19 cellular contexts compared by ENCODE assay signal in the genomic region with DNA sequence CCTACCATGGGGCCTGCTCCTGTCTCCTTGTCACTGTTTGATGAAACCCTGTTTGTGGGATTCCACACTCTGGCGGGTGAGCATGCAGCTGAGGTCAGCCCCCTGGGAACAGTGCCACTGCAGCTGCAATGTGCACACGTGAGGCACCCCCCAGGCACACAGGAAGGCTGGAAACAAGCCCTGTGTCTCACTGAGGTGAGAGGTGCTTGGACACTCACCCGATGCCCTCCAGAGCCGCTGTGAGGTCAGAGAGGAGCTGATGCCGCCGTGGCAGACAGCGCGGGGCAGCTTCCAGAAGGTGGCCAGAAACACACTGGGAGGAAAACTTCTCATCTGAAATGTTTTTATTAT. TPM values are rescaled to one million over a fixed set of nuclear protein-coding genes. Genes with fewer than 3 reads are reported as not detected.
DNase-seq lines count a peak whose midpoint lies in the region; ATAC-seq and TF ChIP-seq lines count a peak whose summit lies in the region.
"Had no signal": no experiment of that assay in that cellular context is flagged by ENCODE, and none has a peak within 500 bp of the region (broad histone marks: within the 10 kb centered on the region; RNA-seq: fewer than 3 reads in every experiment).

No MANE protein-coding gene starts in this region.

- no peaks in the 10 kb centered on the region for H3K27me3 Mint-ChIP-seq in CD4-positive, alpha-beta memory T cell
- H3K27me3 Mint-ChIP-seq: activated CD4-positive, alpha-beta memory T cell treated with anti-CD3 and anti-CD28 coated beads, Interleukin-2, amount 10 ng/mL, durations not matched to agents 7 days and 5 days; activated T-helper 17 cell treated with anti-CD3 and anti-CD28 coated beads, Interleukin-2, amount 50 U/mL, for 72 hours had no signal

- H3K9me3 ChIP-seq in HEK293 (ENCODE audit: control insufficient read depth, insufficient read depth, low read depth, low read length), result no peaks in the 10 kb centered on the region
- no peaks in the 10 kb centered on the region for H3K9me3 ChIP-seq in left ventricle myocardium inferior (replicated peaks)
- no peaks in the 10 kb centered on the region for H3K9me3 ChIP-seq in sigmoid colon
- no peaks in the 10 kb centered on the region for H3K9me3 ChIP-seq in CD4-positive, alpha-beta memory T cell (ENCODE audit: control insufficient read depth in 1 of 2, low read length in 2 of 2)
- H3K9me3 ChIP-seq: right lobe of liver, SJSA1, thyroid gland had no signal

- no peak overlapping the region for H3K27ac Mint-ChIP-seq in CD4-positive, alpha-beta memory T cell
- H3K27ac Mint-ChIP-seq: activated CD4-positive, alpha-beta memory T cell treated with anti-CD3 and anti-CD28 coated beads, Interleukin-2, amount 10 ng/mL, durations not matched to agents 7 days and 5 days; activated T-helper 17 cell treated with anti-CD3 and anti-CD28 coated beads, Interleukin-2, amount 50 U/mL, for 72 hours; B cell had no signal

- H3K4me1 Mint-ChIP-seq in CD4-positive, alpha-beta memory T cell, result no peaks in the 10 kb centered on the region
- H3K4me1 Mint-ChIP-seq: activated CD4-positive, alpha-beta memory T cell treated with anti-CD3 and anti-CD28 coated beads, Interleukin-2, amount 10 ng/mL, durations not matched to agents 7 days and 5 days; activated T-helper 17 cell treated with anti-CD3 and anti-CD28 coated beads, Interleukin-2, amount 50 U/mL, for 72 hours had no signal

- CTCF ChIA-PET in HEK293 (lab: Yijun Ruan, JAX), result interaction anchor here (0.6 kb wide), 1 partner anchor 150 kb away, joined by 3 read pairs; no protein-coding TSS in a partner anchor
- CTCF ChIA-PET in CD4-positive, alpha-beta memory T cell (lab: Charles Lee; ENCODE audit: partially characterized antibody), result no interaction called here

- no peak for TF ChIP-seq POLR2A in sigmoid colon (IDR thresholded peaks at IDR 0.05)

- no peaks in the 10 kb centered on the region for H3K9me3 Mint-ChIP-seq in CD4-positive, alpha-beta memory T cell
- H3K9me3 Mint-ChIP-seq: activated CD4-positive, alpha-beta memory T cell treated with anti-CD3 and anti-CD28 coated beads, Interleukin-2, amount 10 ng/mL, durations not matched to agents 7 days and 5 days; activated T-helper 17 cell treated with anti-CD3 and anti-CD28 coated beads, Interleukin-2, amount 50 U/mL, for 72 hours had no signal

- DNase-seq in astrocyte of the spinal cord (ENCODE audit: low read depth, low spot score) (peak; percentile 50), left ventricle myocardium inferior (no peak), sigmoid colon (peak; percentile 85), omental fat pad (ENCODE audit: low spot score) (no peak)
- DNase-seq in activated effector memory CD4-positive, alpha-beta T cell treated with Interleukin-2 at 50 U/mL for 16 hours, result no peak
- DNase-seq in CD4-positive, alpha-beta memory T cell, result no peak
- DNase-seq in activated T-cell treated with anti-CD3 and anti-CD28 coated beads, Interleukin-2, amount 50 U/mL, for 1 hour, result no peak
- DNase-seq: activated CD4-positive, alpha-beta memory T cell treated with anti-CD3 and anti-CD28 coated beads, Interleukin-2, amount 10 ng/mL, durations not matched to agents 7 days and 5 days; anterior cingulate cortex; DMS 273 treated with DMSO at 0.1 percent for 48 hours; mammary epithelial cell; NCI-H1105; NCI-H2227 treated with DMSO at 0.1 percent for 48 hours; thyroid gland had no signal

- no peaks in the 10 kb centered on the region for H3K36me3 Mint-ChIP-seq in CD4-positive, alpha-beta memory T cell

- in situ Hi-C loops in astrocyte of the spinal cord (cut with HindIII; ENCODE audit: low sequenced_read_pairs), result no loop called here

- H3K36me3 ChIP-seq in HEK293 (ENCODE audit: control insufficient read depth in 2 of 2, insufficient read depth in 1 of 2, low read length in 2 of 2), result no peaks in the 10 kb centered on the region
- no peaks in the 10 kb centered on the region for H3K36me3 ChIP-seq in left ventricle myocardium inferior
- H3K36me3 ChIP-seq in sigmoid colon, result no peaks in the 10 kb centered on the region
- no peaks in the 10 kb centered on the region for H3K36me3 ChIP-seq in CD4-positive, alpha-beta memory T cell (ENCODE audit: insufficient read depth, low read length)
- H3K36me3 ChIP-seq: right lobe of liver, SJSA1, thyroid gland had no signal

- intact Hi-C loops in left ventricle myocardium inferior (cut with micrococcal nuclease), result no loop called here
- intact Hi-C loops in sigmoid colon (cut with DNase I), result no loop called here
- intact Hi-C loops in CD4-positive, alpha-beta memory T cell (cut with micrococcal nuclease), result no loop called here

- no peak overlapping the region for H3K4me3 Mint-ChIP-seq in CD4-positive, alpha-beta memory T cell
- H3K4me3 Mint-ChIP-seq: activated CD4-positive, alpha-beta memory T cell treated with anti-CD3 and anti-CD28 coated beads, Interleukin-2, amount 10 ng/mL, durations not matched to agents 7 days and 5 days; activated T-helper 17 cell treated with anti-CD3 and anti-CD28 coated beads, Interleukin-2, amount 50 U/mL, for 72 hours; B cell had no signal

- TF ChIP-seq CTCF in HEK293 (tag by site-specific recombination; IDR thresholded peaks at IDR 0.05) (no peak), astrocyte of the spinal cord (IDR thresholded peaks at IDR 0.05; ENCODE audit: low read depth, low read length) (no peak), left ventricle myocardium inferior (IDR thresholded peaks at IDR 0.05; ENCODE audit: borderline replicate concordance) (no peak), sigmoid colon (IDR thresholded peaks at IDR 0.05) (no peak), omental fat pad (IDR thresholded peaks at IDR 0.05) (no peak)

- H3K4me1 ChIP-seq in HEK293 (ENCODE audit: control insufficient read depth, insufficient read depth, low read length), result no peaks in the 10 kb centered on the region
- peaks cover 41% of the 10 kb centered on the region for H3K4me1 ChIP-seq in left ventricle myocardium inferior
- H3K4me1 ChIP-seq in sigmoid colon, result peaks cover 0 to 90% (median 76%) of the 10 kb centered on the region in 4 donors
- no peaks in the 10 kb centered on the region for H3K4me1 ChIP-seq in CD4-positive, alpha-beta memory T cell (ENCODE audit: insufficient read depth, low read length)
- H3K4me1 ChIP-seq: right lobe of liver had no signal

- H3K4me3 ChIP-seq in HEK293 (ENCODE audit: low read depth, low read length) (no peak overlapping the region), astrocyte of the spinal cord (ENCODE audit: low read depth, low read length) (no peak overlapping the region), left ventricle myocardium inferior (no peak overlapping the region), sigmoid colon (no peak overlapping the region)
- H3K4me3 ChIP-seq in CD4-positive, alpha-beta memory T cell (ENCODE audit: low read length in 2 of 2), result no peak overlapping the region
- H3K4me3 ChIP-seq: right lobe of liver, SJSA1, thyroid gland had no signal

- POLR2A ChIA-PET in HEK293 (lab: Yijun Ruan, JAX), result no interaction called here
- POLR2A ChIA-PET in CD4-positive, alpha-beta memory T cell (lab: Charles Lee; ENCODE audit: partially characterized antibody), result no interaction called here

- H3K27me3 ChIP-seq in left ventricle myocardium inferior (ENCODE audit: low read depth) (no peaks in the 10 kb centered on the region), sigmoid colon (no peaks in the 10 kb centered on the region)
- no peaks in the 10 kb centered on the region for H3K27me3 ChIP-seq in CD4-positive, alpha-beta memory T cell (ENCODE audit: insufficient read depth, low read length)
- H3K27me3 ChIP-seq: right lobe of liver, SJSA1, thyroid gland had no signal

- no peak for ATAC-seq in omental fat pad (ENCODE audit: low FRiP score)
- ATAC-seq: activated T-helper 17 cell treated with anti-CD3 and anti-CD28 coated beads, Interleukin-2, amount 50 U/mL, for 72 hours; right lobe of liver had no signal

- WGBS in sigmoid colon, 2 donors, result 77 to 86% methylated on average over 8 of the region's 8 CpGs

- no peak overlapping the region for H3K27ac ChIP-seq in HEK293 (ENCODE audit: extremely low read depth, low read depth, low read length)
- peak overlapping the region; percentile 71 for H3K27ac ChIP-seq in left ventricle myocardium inferior (replicated peaks)
- H3K27ac ChIP-seq in sigmoid colon, result peak overlapping the region; percentile 77 to 89 (median 81)
- no peak overlapping the region for H3K27ac ChIP-seq in CD4-positive, alpha-beta memory T cell (ENCODE audit: low read depth, low read length)
- H3K27ac ChIP-seq: right lobe of liver, SJSA1, thyroid gland had no signal

- TF ChIP-seq EP300 in sigmoid colon (IDR thresholded peaks at IDR 0.05), result peak in 1 of 4 donors; percentile 31

TF ChIP-seq in HEK293, 187 proteins besides CTCF, POLR2A, EP300 and RAD21:
- no peak for TF ChIP-seq ZNF138 (tag by site-specific recombination; IDR thresholded peaks at IDR 0.05; ENCODE audit: borderline replicate concordance)
- TF ChIP-seq GLIS1 (tag by site-specific recombination; IDR thresholded peaks at IDR 0.05), result peak; percentile 70
- no peak for TF ChIP-seq ZNF677 (tag by site-specific recombination; IDR thresholded peaks at IDR 0.05)
- no peak for TF ChIP-seq ZNF610 (tag by site-specific recombination; IDR thresholded peaks at IDR 0.05; ENCODE audit: borderline replicate concordance)
- no peak for TF ChIP-seq ZNF654 (tag by site-specific recombination; IDR thresholded peaks at IDR 0.05; ENCODE audit: low read depth)
- TF ChIP-seq ZIC2 (tag by site-specific recombination; IDR thresholded peaks at IDR 0.05), result peak; percentile 37; the same call in 1 of the 2 replicates

RNA-seq across cellular contexts. Expression of a gene that starts 49.7 kb away (rescaled TPM):
- total RNA-seq in left ventricle myocardium inferior, result 70.7 TPM
- 10 to 100 TPM; 18.3 to 38.8 (median 22.0) TPM for total RNA-seq in sigmoid colon
- 10 to 100 TPM in 2 of 3 donors, 1 to 10 TPM in 1; 9.7 to 31.9 (median 15.0) TPM for polyA plus RNA-seq in sigmoid colon
- 10 to 100 TPM; 11.9 to 26.2 (median 16.1) TPM for total RNA-seq in omental fat pad
- total RNA-seq in CD4-positive, alpha-beta memory T cell, result 10 to 100 TPM; 17.7 to 21.6 TPM
- 10 to 100 TPM in 1 of 2 donors, 1 to 10 TPM in 1; 9.4 to 13.1 TPM for polyA plus RNA-seq in CD4-positive, alpha-beta memory T cell

Comparison
In these comparisons a context has a peak if more than half of its experiments do, and no peak if none do; other contexts are left out.
1. H3K27ac ChIP-seq: peak in left ventricle myocardium inferior (single experiment) and sigmoid colon (4 of 4); none in HEK293 (single experiment) and CD4-positive, alpha-beta memory T cell (single experiment).
2. DNase-seq: peak in astrocyte of the spinal cord (single experiment) and sigmoid colon (single experiment); none in left ventricle myocardium inferior (single experiment), activated effector memory CD4-positive, alpha-beta T cell treated with Interleukin-2 at 50 U/mL for 16 hours (single experiment), omental fat pad (single experiment), CD4-positive, alpha-beta memory T cell (0 of 5) and activated T-cell treated with anti-CD3 and anti-CD28 coated beads, Interleukin-2, amount 50 U/mL, for 1 hour (single experiment).